Comparison of ENCODE assay signal across 22 cellular contexts in the genomic region with DNA sequence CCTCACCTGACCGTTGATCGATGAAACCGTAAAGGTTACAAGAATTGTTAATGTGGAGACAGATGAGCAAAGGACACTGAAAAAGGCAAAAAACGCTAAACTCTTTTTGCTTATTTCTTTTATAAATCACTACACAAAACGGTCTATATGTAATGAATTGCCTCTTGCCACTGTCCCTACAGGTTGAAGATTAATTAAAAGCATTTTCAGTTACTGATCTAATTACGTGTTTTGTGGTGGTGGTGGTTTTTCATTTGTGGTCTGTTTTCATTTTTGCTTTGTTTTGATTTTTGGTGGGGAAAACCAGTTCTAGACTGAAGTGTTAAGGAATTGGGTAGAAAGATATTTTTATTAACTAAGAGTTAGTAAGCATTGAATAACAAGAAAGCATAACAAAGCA.
"Had no signal": no experiment of that assay in that cellular context is flagged by ENCODE, and none has a peak within 500 bp of the region (broad histone marks: within the 10 kb centered on the region; RNA-seq: fewer than 3 reads in every experiment).

No MANE protein-coding gene starts in this region.

- H3K9me3 ChIP-seq: colonic mucosa, esophagus muscularis mucosa, gastroesophageal sphincter, heart left ventricle, left lung, lower lobe of right lung, mucosa of descending colon had no signal

- H3K27ac ChIP-seq: colonic mucosa, esophagus muscularis mucosa, foreskin keratinocyte, gastroesophageal sphincter, heart left ventricle, left lung, lower lobe of right lung had no signal

- H3K4me3 Mint-ChIP-seq: dendritic cell treated with granulocyte-macrophage colony-stimulating factor and Interleukin-4, amounts not matched to agents 40 ng/mL and 50 ng/mL, for 4 days; mesothelial cell of epicardium; naive B cell; naive thymus-derived CD8-positive, alpha-beta T cell had no signal

- H3K36me3 Mint-ChIP-seq: mesothelial cell of epicardium; naive B cell; naive thymus-derived CD8-positive, alpha-beta T cell had no signal

- ATAC-seq: foreskin keratinocyte; gastroesophageal sphincter; heart left ventricle; left cardiac atrium; left lung; left ventricle myocardium superior; lower lobe of right lung; mucosa of descending colon; naive thymus-derived CD8-positive, alpha-beta T cell had no signal

- FAIRE-seq: endothelial cell of umbilical vein, frontal cortex, islet of Langerhans, keratinocyte had no signal

- H3K36me3 ChIP-seq: colonic mucosa, esophagus muscularis mucosa, gastroesophageal sphincter, heart left ventricle, left lung, lower lobe of right lung had no signal

- H3K27me3 ChIP-seq: colonic mucosa, esophagus muscularis mucosa, foreskin keratinocyte, gastroesophageal sphincter, heart left ventricle, left lung had no signal

- H3K4me1 Mint-ChIP-seq: naive B cell; naive thymus-derived CD8-positive, alpha-beta T cell had no signal

- H3K4me1 ChIP-seq: colonic mucosa, esophagus muscularis mucosa, foreskin keratinocyte, gastroesophageal sphincter, heart left ventricle, left lung, lower lobe of right lung had no signal

- H3K27me3 Mint-ChIP-seq: dendritic cell treated with granulocyte-macrophage colony-stimulating factor and Interleukin-4, amounts not matched to agents 40 ng/mL and 50 ng/mL, for 4 days had no signal

- H3K4me3 ChIP-seq: colonic mucosa, esophagus muscularis mucosa, gastroesophageal sphincter, heart left ventricle, left lung, lower lobe of right lung, mucosa of descending colon had no signal

- DNase-seq: colonic mucosa; cortex of kidney; effector memory CD4-positive, alpha-beta T cell; foreskin keratinocyte; heart left ventricle; hippocampal formation; left cardiac atrium; left lung; left ventricle myocardium superior; lower lobe of right lung; mesenchymal stem cell; mucosa of descending colon; naive B cell; naive thymus-derived CD8-positive, alpha-beta T cell had no signal
